ENCODE assay signal across 15 cellular contexts in the genomic region with DNA sequence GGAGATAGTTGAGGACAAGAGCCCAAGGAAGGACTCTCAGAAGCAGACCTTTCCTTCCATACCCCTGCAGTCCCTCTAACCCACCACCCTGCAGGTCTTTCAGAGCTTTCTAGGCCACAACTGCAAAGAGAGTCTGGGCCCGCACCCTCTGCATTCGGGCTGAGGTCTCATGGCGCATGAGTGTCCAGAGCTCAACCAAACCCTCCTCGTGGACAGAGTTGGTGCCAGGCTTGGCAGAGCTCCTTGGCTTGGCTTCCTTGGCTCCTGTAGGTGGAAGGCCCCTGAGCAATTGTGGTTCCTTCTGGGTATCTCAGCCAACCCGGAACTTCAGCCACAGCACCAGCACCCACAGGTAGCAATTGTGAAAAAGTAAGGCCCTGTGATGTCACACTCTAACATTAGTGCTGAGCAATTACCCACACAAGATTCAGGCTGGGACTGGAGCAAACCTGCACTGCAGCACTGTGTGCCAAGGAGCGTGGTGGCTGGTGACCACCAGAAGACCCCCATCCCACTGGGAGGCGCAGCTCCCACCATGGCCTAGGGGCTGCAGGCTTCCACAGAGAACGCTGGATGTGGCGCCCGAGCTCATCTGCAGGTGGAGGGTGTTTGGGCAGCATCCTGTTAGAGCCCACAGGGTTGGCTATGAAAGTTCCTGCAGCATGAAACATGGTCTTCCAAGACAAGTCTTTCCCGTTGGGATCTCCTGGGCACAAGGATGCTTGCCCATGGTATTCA. TPM values are rescaled to one million over a fixed set of nuclear protein-coding genes. Genes with fewer than 3 reads are reported as not detected.
DNase-seq lines count a peak whose midpoint lies in the region; ATAC-seq and TF ChIP-seq lines count a peak whose summit lies in the region.
"Had no signal": no experiment of that assay in that cellular context is flagged by ENCODE, and none has a peak within 500 bp of the region (broad histone marks: within the 10 kb centered on the region; RNA-seq: fewer than 3 reads in every experiment).

No MANE protein-coding gene starts in this region.

- H2AFZ ChIP-seq in mammary epithelial cell (ENCODE audit: low read depth, low read length) (peak overlapping the region; percentile 6), neuronal stem cell (ENCODE audit: low read length) (no peak overlapping the region)
- H2AFZ ChIP-seq: GM23248 had no signal

- H3K9me3 ChIP-seq in mammary epithelial cell (replicated peaks; ENCODE audit: insufficient read depth, low read length) = no peaks in the 10 kb centered on the region
- H3K9me3 ChIP-seq in neuronal stem cell (replicated peaks in 1 of 2; ENCODE audit: control insufficient read depth in 2 of 2, insufficient read depth in 1 of 2, low read depth in 1 of 2, low read length in 2 of 2) = no peaks in the 10 kb centered on the region
- H3K9me3 ChIP-seq in gastrocnemius medialis = no peaks in the 10 kb centered on the region
- H3K9me3 ChIP-seq: BLaER1 treated with 17β-estradiol and CSF1 and Interleukin-3, amounts not matched to agents 10 nM and 100 nM had no signal

- H3K27me3 Mint-ChIP-seq in natural killer cell treated with Interleukin-12 subunit alpha and Interleukin-12 subunit beta and Interleukin-15 and Interleukin-18, amount 100 ng/mL, for 72 hours = peaks cover 9 to 22% of the 10 kb centered on the region in 2 donors
- peaks cover 5 to 11% of the 10 kb centered on the region in 2 donors for H3K27me3 Mint-ChIP-seq in natural killer cell (ENCODE audit: low read depth in 2 of 2)
- H3K27me3 Mint-ChIP-seq in type B pancreatic cell = peaks cover 11% of the 10 kb centered on the region
- H3K27me3 Mint-ChIP-seq: CD4-positive, CD25-positive, alpha-beta regulatory T cell had no signal

- H3K79me1 ChIP-seq in neuronal stem cell (ENCODE audit: low read depth, low read length) = no peaks in the 10 kb centered on the region

- WGBS in mammary epithelial cell (ENCODE audit: low coverage, missing lambda C conversion rate) = 37% methylated on average over 10 of the region's 11 CpGs
- WGBS in neuronal stem cell (ENCODE audit: extremely low coverage in 2 of 2, insufficient read length in 2 of 2, insufficient replicate concordance in 1 of 2), 2 donors = no CpG with 5 or more reads among the region's 11 CpGs

- no peak overlapping the region for H3K23ac ChIP-seq in neuronal stem cell (ENCODE audit: low read depth, low read length, poor library complexity)

- no peak overlapping the region for H2AK5ac ChIP-seq in neuronal stem cell (ENCODE audit: low read depth, low read length)

- H2BK15ac ChIP-seq in neuronal stem cell (ENCODE audit: low read length) = no peak overlapping the region

- H2BK5ac ChIP-seq in neuronal stem cell (ENCODE audit: low read length) = no peak overlapping the region

- H4K91ac ChIP-seq in neuronal stem cell (ENCODE audit: low read depth, low read length, poor library complexity) = no peak overlapping the region

- TF ChIP-seq CTCF in natural killer cell (IDR thresholded peaks at IDR 0.05) (no peak), mammary epithelial cell (conservative IDR thresholded peaks at IDR 0.05 in 1 of 2, IDR thresholded peaks at IDR 0.05 in 1 of 2; ENCODE audit: extremely low read depth in 1 of 2, insufficient read depth in 1 of 2, low read depth in 1 of 2, low read length in 2 of 2) (no peak), type B pancreatic cell (conservative IDR thresholded peaks at IDR 0.05) (no peak), gastrocnemius medialis (IDR thresholded peaks at IDR 0.05 in 4 of 5, conservative IDR thresholded peaks at IDR 0.05 in 1 of 5) (no peak)

- no TSS peak for BruUV-seq in mammary epithelial cell (replicated peaks; lab: Mats Ljungman, UMichigan)

- in situ Hi-C loops in mammary epithelial cell (cut with MboI; ENCODE audit: low sequenced_read_pairs in 2 of 2) (no loop called here), gastrocnemius medialis (cut with MboI; ENCODE audit: low sequenced_read_pairs in 4 of 4) (no loop called here)

- no peak overlapping the region for H3K4me2 ChIP-seq in mammary epithelial cell (ENCODE audit: insufficient read depth, low read depth, low read length)
- no peak overlapping the region for H3K4me2 ChIP-seq in neuronal stem cell (ENCODE audit: insufficient read depth, low read length, poor library complexity, severe bottlenecking)
- H3K4me2 ChIP-seq: BLaER1 treated with 17β-estradiol and CSF1 and Interleukin-3, amounts not matched to agents 10 nM and 100 nM had no signal

- TF ChIP-seq POLR2A in gastrocnemius medialis (IDR thresholded peaks at IDR 0.05) = no peak

- H3K27me3 ChIP-seq in mammary epithelial cell (ENCODE audit: insufficient read depth, low read length) (no peaks in the 10 kb centered on the region), neuronal stem cell (ENCODE audit: control insufficient read depth in 3 of 3, insufficient read depth in 3 of 3, low read depth in 1 of 3, low read length in 3 of 3) (no peaks in the 10 kb centered on the region), gastrocnemius medialis (no peaks in the 10 kb centered on the region)
- H3K27me3 ChIP-seq: BLaER1 treated with 17β-estradiol and CSF1 and Interleukin-3, amounts not matched to agents 10 nM and 100 nM had no signal

- H3K27ac Mint-ChIP-seq in natural killer cell treated with Interleukin-12 subunit alpha and Interleukin-12 subunit beta and Interleukin-15 and Interleukin-18, amount 100 ng/mL, for 72 hours = no peak overlapping the region
- no peak overlapping the region for H3K27ac Mint-ChIP-seq in natural killer cell
- no peak overlapping the region for H3K27ac Mint-ChIP-seq in type B pancreatic cell
- H3K27ac Mint-ChIP-seq: CD4-positive, CD25-positive, alpha-beta regulatory T cell had no signal

- CTCF ChIA-PET in mammary epithelial cell (lab: Charles Lee; ENCODE audit: low non-redundant PET) = interaction anchor here (0.6 kb wide), 1 partner anchor 39 kb away, joined by 4 read pairs; a partner anchor contains a TSS

- H4K20me1 ChIP-seq in mammary epithelial cell (ENCODE audit: insufficient read depth, low read length) = no peaks in the 10 kb centered on the region

- H3K4me3 Mint-ChIP-seq in natural killer cell treated with Interleukin-12 subunit alpha and Interleukin-12 subunit beta and Interleukin-15 and Interleukin-18, amount 100 ng/mL, for 72 hours = no peak overlapping the region
- no peak overlapping the region for H3K4me3 Mint-ChIP-seq in natural killer cell
- no peak overlapping the region for H3K4me3 Mint-ChIP-seq in type B pancreatic cell
- H3K4me3 Mint-ChIP-seq: CD4-positive, CD25-positive, alpha-beta regulatory T cell had no signal

- no peak overlapping the region for H2BK120ac ChIP-seq in neuronal stem cell (ENCODE audit: low read depth, low read length)

- no peak overlapping the region for H2BK12ac ChIP-seq in neuronal stem cell (ENCODE audit: low read length)

- no peak overlapping the region for H3K4ac ChIP-seq in neuronal stem cell (ENCODE audit: low read length)

- no peak overlapping the region for H3K14ac ChIP-seq in neuronal stem cell (ENCODE audit: low read length)

- H3K9me3 Mint-ChIP-seq in natural killer cell treated with Interleukin-12 subunit alpha and Interleukin-12 subunit beta and Interleukin-15 and Interleukin-18, amount 100 ng/mL, for 72 hours = no peaks in the 10 kb centered on the region
- H3K9me3 Mint-ChIP-seq in natural killer cell = no peaks in the 10 kb centered on the region
- no peaks in the 10 kb centered on the region for H3K9me3 Mint-ChIP-seq in type B pancreatic cell
- H3K9me3 Mint-ChIP-seq: CD4-positive, CD25-positive, alpha-beta regulatory T cell had no signal

- peak; percentile 25 to 28 for ATAC-seq in natural killer cell treated with Interleukin-12 subunit alpha and Interleukin-12 subunit beta and Interleukin-15 and Interleukin-18, amount 100 ng/mL, for 72 hours
- no peak for ATAC-seq in natural killer cell
- ATAC-seq in gastrocnemius medialis = no peak

- dilution Hi-C loops in mammary epithelial cell (cut with HindIII; ENCODE audit: low sequenced_read_pairs) = no loop called here

- no peaks in the 10 kb centered on the region for H3K36me3 Mint-ChIP-seq in natural killer cell treated with Interleukin-12 subunit alpha and Interleukin-12 subunit beta and Interleukin-15 and Interleukin-18, amount 100 ng/mL, for 72 hours
- H3K36me3 Mint-ChIP-seq in natural killer cell = no peaks in the 10 kb centered on the region
- no peaks in the 10 kb centered on the region for H3K36me3 Mint-ChIP-seq in type B pancreatic cell
- H3K36me3 Mint-ChIP-seq: CD4-positive, CD25-positive, alpha-beta regulatory T cell had no signal

- H3K27ac ChIP-seq in mammary epithelial cell (ENCODE audit: insufficient read depth, low read depth, low read length) (no peak overlapping the region), neuronal stem cell (replicated peaks; ENCODE audit: low read length) (no peak overlapping the region), gastrocnemius medialis (no peak overlapping the region)
- H3K27ac ChIP-seq: BLaER1 treated with 17β-estradiol and CSF1 and Interleukin-3, amounts not matched to agents 10 nM and 100 nM; GM23248 had no signal

- peaks cover 0 to 2% of the 10 kb centered on the region in 2 donors for H3K4me1 Mint-ChIP-seq in natural killer cell treated with Interleukin-12 subunit alpha and Interleukin-12 subunit beta and Interleukin-15 and Interleukin-18, amount 100 ng/mL, for 72 hours (ENCODE audit: low read depth in 2 of 2)
- H3K4me1 Mint-ChIP-seq in natural killer cell = no peaks in the 10 kb centered on the region
- no peaks in the 10 kb centered on the region for H3K4me1 Mint-ChIP-seq in type B pancreatic cell (ENCODE audit: unreplicated experiment)
- H3K4me1 Mint-ChIP-seq: CD4-positive, CD25-positive, alpha-beta regulatory T cell had no signal

- H3K36me3 ChIP-seq in mammary epithelial cell (ENCODE audit: insufficient read depth, low read length) (no peaks in the 10 kb centered on the region), neuronal stem cell (replicated peaks in 1 of 2; ENCODE audit: control insufficient read depth in 2 of 2, insufficient read depth in 2 of 2, low read length in 2 of 2) (no peaks in the 10 kb centered on the region), gastrocnemius medialis (no peaks in the 10 kb centered on the region)
- H3K36me3 ChIP-seq: BLaER1 treated with 17β-estradiol and CSF1 and Interleukin-3, amounts not matched to agents 10 nM and 100 nM had no signal

- no peaks in the 10 kb centered on the region for H3K79me2 ChIP-seq in mammary epithelial cell (ENCODE audit: insufficient read depth, low read length)

- H4K8ac ChIP-seq in neuronal stem cell (ENCODE audit: low read depth, low read length) = no peak overlapping the region

- H3K4me1 ChIP-seq in mammary epithelial cell (ENCODE audit: insufficient read depth, low read length) (peaks cover 16% of the 10 kb centered on the region), neuronal stem cell (ENCODE audit: control insufficient read depth in 2 of 2, insufficient read depth in 1 of 2, low read depth in 1 of 2, low read length in 2 of 2) (peaks cover 0 to 6% of the 10 kb centered on the region in 2 donors), gastrocnemius medialis (no peaks in the 10 kb centered on the region)

- H3K18ac ChIP-seq in neuronal stem cell (ENCODE audit: low read length) = peak overlapping the region; percentile 51

- intact Hi-C loops in natural killer cell (cut with micrococcal nuclease) = no loop called here
- intact Hi-C loops in mammary epithelial cell (cut with micrococcal nuclease) = no loop called here
- intact Hi-C loops in gastrocnemius medialis (cut with DNase I; ENCODE audit: low total_unique reads) = no loop called here

- H3K9ac ChIP-seq in mammary epithelial cell (ENCODE audit: insufficient read depth, low read length) = no peak overlapping the region
- no peak overlapping the region for H3K9ac ChIP-seq in neuronal stem cell (ENCODE audit: low read depth, low read length, poor library complexity)
- H3K9ac ChIP-seq: BLaER1 treated with 17β-estradiol and CSF1 and Interleukin-3, amounts not matched to agents 10 nM and 100 nM; GM23248 had no signal

- H3K4me3 ChIP-seq in mammary epithelial cell (replicated peaks in 1 of 3; ENCODE audit: insufficient read depth in 1 of 3, low read depth in 2 of 3, low read length in 3 of 3) (no peak overlapping the region), neuronal stem cell (ENCODE audit: low read length in 2 of 2) (no peak overlapping the region), gastrocnemius medialis (no peak overlapping the region)
- H3K4me3 ChIP-seq: BLaER1 treated with 17β-estradiol and CSF1 and Interleukin-3, amounts not matched to agents 10 nM and 100 nM; GM23248 had no signal

- DNase-seq in natural killer cell treated with Interleukin-12 subunit alpha and Interleukin-12 subunit beta and Interleukin-15 and Interleukin-18, amount 100 ng/mL, for 72 hours (ENCODE audit: low spot score) = no peak
- DNase-seq in natural killer cell (no peak), mammary epithelial cell (no peak), neuronal stem cell (ENCODE audit: low spot score) (no peak), type B pancreatic cell (ENCODE audit: extremely low spot score, unreplicated experiment) (peak; percentile 45), NCI-H526 treated with DMSO at 0.1 percent for 48 hours (lab: John Stamatoyannopoulos, UW) (no peak), gastrocnemius medialis (no peak), NCI-H510A treated with DMSO at 0.1 percent for 48 hours (lab: John Stamatoyannopoulos, UW) (no peak)
- DNase-seq: ACHN; CD4-positive, CD25-positive, alpha-beta regulatory T cell; DMS53; GF-D8; GM23248 had no signal

RNA-seq across cellular contexts. Expression of a gene that starts 38.8 kb away (rescaled TPM):
- under 1 TPM; 0.25 to 0.64 TPM for total RNA-seq in natural killer cell treated with Interleukin-12 subunit alpha and Interleukin-12 subunit beta and Interleukin-15 and Interleukin-18, amount 100 ng/mL, for 72 hours
- total RNA-seq in natural killer cell = under 1 TPM in 1 of 3 donors, not detected in 2; 0.18 TPM
- not detected for total RNA-seq in mammary epithelial cell
- not detected for polyA plus RNA-seq in mammary epithelial cell
- not detected for polyA minus RNA-seq in mammary epithelial cell
- polyA plus RNA-seq in neuronal stem cell (2013, experiment 1 of 2) = 0.03 TPM
- 0.03 TPM for polyA plus RNA-seq in neuronal stem cell (2013, experiment 2 of 2)
- not detected in 2 replicates for total RNA-seq in type B pancreatic cell (ENCODE audit: low replicate concordance)
- total RNA-seq in gastrocnemius medialis = not detected
- total RNA-seq: A172; CD4-positive, CD25-positive, alpha-beta regulatory T cell; GM23248 had no signal
- polyA plus RNA-seq: CD4-positive, CD25-positive, alpha-beta regulatory T cell; GM23248 had no signal

Comparison
In these comparisons a context has a peak if more than half of its experiments do, and no peak if none do; other contexts are left out.
1. ATAC-seq: peak in natural killer cell treated with Interleukin-12 subunit alpha and Interleukin-12 subunit beta and Interleukin-15 and Interleukin-18, amount 100 ng/mL, for 72 hours (2 of 2); none in natural killer cell (0 of 3) and gastrocnemius medialis (0 of 2).